In genomic region chr11:28529046-28529445, GRCh38 we compare ENCODE assay signal across 18 cellular contexts.
DNase-seq lines count a peak whose midpoint lies in the region; ATAC-seq, FAIRE-seq and TF ChIP-seq lines count a peak whose summit lies in the region.
"Had no signal": no experiment of that assay in that cellular context is flagged by ENCODE, and none has a peak within 500 bp of the region (broad histone marks: within the 10 kb centered on the region; RNA-seq: fewer than 3 reads in every experiment).

No MANE protein-coding gene starts in this region.

- TF ChIP-seq POLR2A in GM12878 (IDR thresholded peaks at IDR 0.05; ENCODE audit: low read depth, low read length) (no peak), erythroblast (IDR thresholded peaks at IDR 0.05; ENCODE audit: low read length) (no peak)

- CTCF ChIA-PET in GM12878 (lab: Yijun Ruan, JAX), result interaction anchor here (0.5 to 8.1 kb wide), 22 partner anchors 9 to 833 kb away, joined by 3 to 114 read pairs (median 5); partner anchors contain the start of gene BDNF
- CTCF ChIA-PET in T-cell (lab: Charles Lee), result interaction anchor here (0.6 to 1.7 kb wide), 4 partner anchors 25 to 830 kb away, joined by 4 to 6 read pairs (median 5); no protein-coding TSS in a partner anchor

- in situ Hi-C loops in GM12878 (cut with MboI), result loop anchor here (5.0 kb wide), 1 partner anchor 827 kb away; the partner anchor contains the start of gene BDNF

- H3K4me2 ChIP-seq in GM23338 (no peak overlapping the region), GM12878 (ENCODE audit: control insufficient read depth, insufficient read depth) (no peak overlapping the region), mesenchymal stem cell (ENCODE audit: low read length, poor library complexity, severe bottlenecking) (no peak overlapping the region)

- RAD21 ChIA-PET in GM12878 (lab: Charles Lee; ENCODE audit: unreplicated experiment), result interaction anchor here (1.2 to 4.8 kb wide), 7 partner anchors 799 to 833 kb away, joined by 3 to 72 read pairs (median 6); partner anchors contain the start of gene BDNF

- no peak overlapping the region for H4K91ac ChIP-seq in mesenchymal stem cell (ENCODE audit: low read length)

- H2BK120ac ChIP-seq in mesenchymal stem cell (ENCODE audit: low read depth, low read length), result no peak overlapping the region

- H3K27ac ChIP-seq in GM23338 (ENCODE audit: low read depth) (no peak overlapping the region), GM12878 (ENCODE audit: control insufficient read depth, insufficient read depth) (no peak overlapping the region), mesenchymal stem cell (ENCODE audit: low read length, poor library complexity, severe bottlenecking) (no peak overlapping the region)
- H3K27ac ChIP-seq: epithelial cell of prostate, parathyroid adenoma, thoracic aorta had no signal

- WGBS in GM12878 (ENCODE audit: insufficient coverage, insufficient replicate concordance, low lambda C conversion rate, missing lambda C conversion rate), result 23% methylated on average over 3 of the region's 3 CpGs
- WGBS in mesenchymal stem cell, result 22% methylated on average over 2 of the region's 3 CpGs

- H3K4me3 Mint-ChIP-seq in GM23338, result no peak overlapping the region
- H3K4me3 Mint-ChIP-seq in T-cell, result no peak overlapping the region
- H3K4me3 Mint-ChIP-seq: CD4-positive, alpha-beta memory T cell; central memory CD8-positive, alpha-beta T cell; IgD-negative memory B cell; natural killer cell treated with Interleukin-12 subunit alpha and Interleukin-12 subunit beta and Interleukin-15 and Interleukin-18, amount 100 ng/mL, for 72 hours had no signal

- no peak overlapping the region for H3K23ac ChIP-seq in mesenchymal stem cell (ENCODE audit: low read length in 2 of 2)

- no peaks in the 10 kb centered on the region; the same call in 1 of the 2 replicates for H3K9me2 ChIP-seq in GM23338 (ENCODE audit: insufficient read depth)

- H2AFZ ChIP-seq in GM23338 (no peak overlapping the region), GM12878 (ENCODE audit: control insufficient read depth, low read depth, low read length) (no peak overlapping the region), mesenchymal stem cell (ENCODE audit: low read depth, low read length) (no peak overlapping the region)
- H2AFZ ChIP-seq: parathyroid adenoma had no signal

- H3K18ac ChIP-seq in mesenchymal stem cell (ENCODE audit: low read depth in 1 of 2, low read length in 2 of 2), result no peak overlapping the region

- no peak overlapping the region for H2BK5ac ChIP-seq in mesenchymal stem cell (ENCODE audit: low read depth, low read length, poor library complexity, severe bottlenecking)

- no peak for TF ChIP-seq CTCF in GM23338 (conservative IDR thresholded peaks at IDR 0.05; ENCODE audit: low read depth in 2 of 2)
- TF ChIP-seq CTCF in GM12878 (IDR thresholded peaks at IDR 0.05 in 2 of 3, conservative IDR thresholded peaks at IDR 0.05 in 1 of 3; ENCODE audit: control insufficient read depth in 2 of 3, extremely low read depth in 1 of 3, insufficient read depth in 1 of 3, low read depth in 3 of 3, low read length in 3 of 3), result no peak

- SMC1A ChIA-PET in GM12878 (lab: Charles Lee; ENCODE audit: uncharacterized antibody, unreplicated experiment), result interaction anchor here (0.7 to 5.2 kb wide), 16 partner anchors 11 to 833 kb away, joined by 3 to 48 read pairs (median 5); partner anchors contain the start of genes BDNF, KIF18A and METTL15

- BruUV-seq in GM12878 (replicated peaks; lab: Mats Ljungman, UMichigan), result no TSS peak

- no peak overlapping the region for H3K27ac Mint-ChIP-seq in GM23338
- no peak overlapping the region for H3K27ac Mint-ChIP-seq in T-cell
- H3K27ac Mint-ChIP-seq: CD4-positive, alpha-beta memory T cell; IgD-negative memory B cell; natural killer cell treated with Interleukin-12 subunit alpha and Interleukin-12 subunit beta and Interleukin-15 and Interleukin-18, amount 100 ng/mL, for 72 hours had no signal

- ATAC-seq in GM23338, result no peak
- ATAC-seq in GM12878, result no peak
- no peak for ATAC-seq in left colon
- no peak for ATAC-seq in T-cell (replicated peaks in 1 of 4)
- ATAC-seq in HG03342 (IDR thresholded peaks at IDR 0.05; ENCODE audit: unreplicated experiment), result no peak
- ATAC-seq: natural killer cell treated with Interleukin-12 subunit alpha and Interleukin-12 subunit beta and Interleukin-15 and Interleukin-18, amount 100 ng/mL, for 72 hours; sciatic nerve had no signal

- no peak for FAIRE-seq in GM12878 (lab: Jason Lieb, UNC)

- H3K9ac ChIP-seq in GM12878 (ENCODE audit: control insufficient read depth, insufficient read depth, low read length) (no peak overlapping the region), mesenchymal stem cell (ENCODE audit: low read length) (no peak overlapping the region)
- H3K9ac ChIP-seq: parathyroid adenoma had no signal

- H3K79me2 ChIP-seq in GM23338 (replicated peaks; ENCODE audit: insufficient read depth) (no peaks in the 10 kb centered on the region), GM12878 (ENCODE audit: control insufficient read depth, insufficient read depth, low read length) (no peaks in the 10 kb centered on the region)
- H3K79me2 ChIP-seq: parathyroid adenoma had no signal

- H3K4me1 ChIP-seq in GM23338 (ENCODE audit: insufficient read depth) (no peaks in the 10 kb centered on the region), GM12878 (ENCODE audit: control insufficient read depth, insufficient read depth, low read length) (no peaks in the 10 kb centered on the region), mesenchymal stem cell (ENCODE audit: control insufficient read depth, insufficient read depth, low read depth, low read length) (no peaks in the 10 kb centered on the region)
- H3K4me1 ChIP-seq: parathyroid adenoma had no signal

- no peaks in the 10 kb centered on the region; the same call in 1 of the 3 replicates for H3K9me3 ChIP-seq in GM12878 (replicated peaks; ENCODE audit: control insufficient read depth, insufficient read depth, low read length)
- peaks cover 29% of the 10 kb centered on the region for H3K9me3 ChIP-seq in mesenchymal stem cell (ENCODE audit: control insufficient read depth, low read length)

- H3K9me3 Mint-ChIP-seq in GM23338, result peaks cover 23% of the 10 kb centered on the region
- H3K9me3 Mint-ChIP-seq in T-cell, result peaks cover 6 to 18% (median 13%) of the 10 kb centered on the region in 3 donors

- H3K4me3 ChIP-seq in GM23338 (no peak overlapping the region), GM12878 (no peak overlapping the region), mesenchymal stem cell (ENCODE audit: insufficient read depth in 1 of 2, low read depth in 1 of 2, low read length in 2 of 2) (no peak overlapping the region)
- H3K4me3 ChIP-seq: thoracic aorta had no signal

- H4K8ac ChIP-seq in mesenchymal stem cell (ENCODE audit: low read length), result no peak overlapping the region

- H4K20me1 ChIP-seq in GM23338 (replicated peaks; ENCODE audit: insufficient read depth), result no peaks in the 10 kb centered on the region
- H4K20me1 ChIP-seq in GM12878 (ENCODE audit: control insufficient read depth, insufficient read depth), result no peaks in the 10 kb centered on the region

- no peak overlapping the region for H2AK5ac ChIP-seq in mesenchymal stem cell (ENCODE audit: low read length, severe bottlenecking)

- no peak overlapping the region for H3K4ac ChIP-seq in mesenchymal stem cell (ENCODE audit: low read depth in 1 of 2, low read length in 2 of 2)

- H3K27me3 ChIP-seq in GM23338 (ENCODE audit: insufficient read depth), result no peaks in the 10 kb centered on the region
- H3K27me3 ChIP-seq in GM12878 (replicated peaks in 1 of 2; ENCODE audit: control insufficient read depth in 2 of 2, insufficient read depth in 2 of 2, low read length in 1 of 2), result no peaks in the 10 kb centered on the region
- H3K27me3 ChIP-seq in mesenchymal stem cell (ENCODE audit: control insufficient read depth in 1 of 2, insufficient read depth in 1 of 2, low read length in 2 of 2), result no peaks in the 10 kb centered on the region

- H3K4me1 Mint-ChIP-seq in GM23338, result no peaks in the 10 kb centered on the region
- no peaks in the 10 kb centered on the region for H3K4me1 Mint-ChIP-seq in T-cell
- H3K4me1 Mint-ChIP-seq: CD4-positive, alpha-beta memory T cell; central memory CD8-positive, alpha-beta T cell; IgD-negative memory B cell had no signal

- H3K36me3 Mint-ChIP-seq in GM23338 (ENCODE audit: low read depth), result peaks cover 22% of the 10 kb centered on the region
- H3K36me3 Mint-ChIP-seq in T-cell, result no peaks in the 10 kb centered on the region
- H3K36me3 Mint-ChIP-seq: IgD-negative memory B cell had no signal

- intact Hi-C loops in GM12878 (cut with micrococcal nuclease; ENCODE audit: unreplicated experiment) (loop anchor here (1.0 to 10.0 kb wide), 2 partner anchors 414 to 830 kb away; no protein-coding TSS in a partner anchor), left colon (cut with DNase I, micrococcal nuclease) (loop anchor here in 1 of 2 donors (5.0 kb wide), 1 partner anchor 832 kb away; no protein-coding TSS in a partner anchor)

- no peak overlapping the region for H3K14ac ChIP-seq in mesenchymal stem cell (ENCODE audit: low read length in 2 of 2)

- no peaks in the 10 kb centered on the region for H3K27me3 Mint-ChIP-seq in GM23338 (ENCODE audit: insufficient read depth, low read depth, poor library complexity)
- H3K27me3 Mint-ChIP-seq in T-cell, result no peaks in the 10 kb centered on the region
- H3K27me3 Mint-ChIP-seq: CD4-positive, alpha-beta memory T cell; central memory CD8-positive, alpha-beta T cell; IgD-negative memory B cell; natural killer cell treated with Interleukin-12 subunit alpha and Interleukin-12 subunit beta and Interleukin-15 and Interleukin-18, amount 100 ng/mL, for 72 hours had no signal

- H3K79me1 ChIP-seq in mesenchymal stem cell (replicated peaks; ENCODE audit: low read length, poor library complexity, severe bottlenecking), result no peaks in the 10 kb centered on the region

- H2BK12ac ChIP-seq in mesenchymal stem cell (ENCODE audit: low read length in 2 of 2), result no peak overlapping the region

- TF ChIP-seq RAD21 in GM12878 (IDR thresholded peaks at IDR 0.05; ENCODE audit: insufficient read depth, low read depth, low read length), result no peak

- POLR2A ChIA-PET in GM12878 (lab: Charles Lee) (no interaction called here), T-cell (lab: Charles Lee) (no interaction called here)

- TF ChIP-seq EP300 in GM12878 (IDR thresholded peaks at IDR 0.05; ENCODE audit: borderline replicate concordance in 1 of 2, control insufficient read depth in 1 of 2, low read depth in 2 of 2, low read length in 2 of 2), result 0 out of 4 replicates have a peak, but pooled peaks of 1 of the 2 experiments have one; percentile 18

- DNase-seq in AG08395 (ENCODE audit: low spot score), result peak; percentile 31
- peak; percentile 11 for DNase-seq in GM23338 (ENCODE audit: low spot score)
- DNase-seq in GM12878 (ENCODE audit: low read depth, low spot score), result no peak
- DNase-seq in mesenchymal stem cell, result peak; percentile 86
- no peak for DNase-seq in left colon
- DNase-seq in T-cell, result no peak
- DNase-seq in erythroblast (lab: John Stamatoyannopoulos, UW), result no peak
- DNase-seq: activated effector memory CD4-positive, alpha-beta T cell treated with Interleukin-2 at 50 U/mL for 16 hours; CD4-positive, alpha-beta memory T cell; SIG-M5 had no signal

- H3F3A ChIP-seq in GM23338 (replicated peaks; ENCODE audit: low read depth), result no peaks in the 10 kb centered on the region

- no peak overlapping the region for H2BK15ac ChIP-seq in mesenchymal stem cell (ENCODE audit: low read depth, poor library complexity, severe bottlenecking)

- H3K36me3 ChIP-seq in GM23338 (ENCODE audit: insufficient read depth), result no peaks in the 10 kb centered on the region
- no peaks in the 10 kb centered on the region for H3K36me3 ChIP-seq in GM12878 (ENCODE audit: control insufficient read depth in 2 of 2, insufficient read depth in 2 of 2, low read length in 1 of 2)
- peaks cover 0 to 7% of the 10 kb centered on the region in 2 experiments for H3K36me3 ChIP-seq in mesenchymal stem cell (ENCODE audit: control insufficient read depth in 1 of 2, insufficient read depth in 2 of 2, low read depth in 1 of 2, low read length in 2 of 2)
- H3K36me3 ChIP-seq: thoracic aorta had no signal

Comparison
In these comparisons a context has a peak if more than half of its experiments do, and no peak if none do; other contexts are left out.
1. DNase-seq: peak in AG08395 (single experiment), GM23338 (single experiment) and mesenchymal stem cell (single experiment); none in GM12878 (single experiment), left colon (0 of 2), T-cell (0 of 34) and erythroblast (0 of 2).